8 cellular contexts compared by ENCODE assay signal in genomic region chr3:40971191-40972168, GRCh38.
DNase-seq lines count a peak whose midpoint lies in the region; ATAC-seq and TF ChIP-seq lines count a peak whose summit lies in the region.

No MANE protein-coding gene starts in this region.

- peak; percentile 95 for ATAC-seq in HG02623 (IDR thresholded peaks at IDR 0.05; ENCODE audit: unreplicated experiment)

- no peaks in the 10 kb centered on the region for H3K9me3 Mint-ChIP-seq in activated CD4-positive, alpha-beta memory T cell treated with anti-CD3 and anti-CD28 coated beads for 36 hours

- TF ChIP-seq CTCF in NB4 (IDR thresholded peaks at IDR 0.05; ENCODE audit: low read depth, low read length) (no peak), retinal pigment epithelial cell (conservative IDR thresholded peaks at IDR 0.05; ENCODE audit: low read depth, low read length) (no peak)

- no peaks in the 10 kb centered on the region for H3K36me3 Mint-ChIP-seq in activated CD4-positive, alpha-beta memory T cell treated with anti-CD3 and anti-CD28 coated beads for 36 hours

- H3K4me3 ChIP-seq in NB4 (ENCODE audit: low read depth, low read length) (no peak overlapping the region), retinal pigment epithelial cell (ENCODE audit: low read length) (no peak overlapping the region)

- H3K4me3 Mint-ChIP-seq in activated CD4-positive, alpha-beta memory T cell treated with anti-CD3 and anti-CD28 coated beads for 36 hours: no peak overlapping the region

- DNase-seq in stimulated activated CD4-positive, alpha-beta T cell treated with anti-CD3 and anti-CD28 coated beads, Interleukin-12 subunit alpha, Interleukin-12 subunit beta, amount 100 ng/mL, for 48 hours (ENCODE audit: low read depth in 2 of 3, low spot score in 1 of 3): peak; percentile 12 to 35 (median 28)
- DNase-seq in stimulated activated CD4-positive, alpha-beta T cell treated with anti-CD3 and anti-CD28 coated beads, Interleukin-4, amount 100 ng/mL, for 4 hours: no peak
- peak; percentile 87 for DNase-seq in NB4 (ENCODE audit: low read depth)
- DNase-seq in activated CD4-positive, alpha-beta memory T cell treated with anti-CD3 and anti-CD28 coated beads for 36 hours: peak; percentile 64
- peak; percentile 100 for DNase-seq in glomerular endothelial cell (ENCODE audit: extremely low read depth, low read depth, low spot score)
- DNase-seq in retinal pigment epithelial cell (ENCODE audit: low read depth): peak; percentile 29
- DNase-seq in OCI-M2 (lab: John Stamatoyannopoulos, UW; ENCODE audit: unreplicated experiment): no peak

- H3K27ac Mint-ChIP-seq in activated CD4-positive, alpha-beta memory T cell treated with anti-CD3 and anti-CD28 coated beads for 36 hours: peak overlapping the region; percentile 73

- intact Hi-C loops in activated CD4-positive, alpha-beta memory T cell treated with anti-CD3 and anti-CD28 coated beads for 36 hours (cut with micrococcal nuclease): loop anchor here (1.0 to 10.0 kb wide), 6 partner anchors 10 to 637 kb away; partner anchors contain the start of gene CTNNB1

- H3K4me1 Mint-ChIP-seq in activated CD4-positive, alpha-beta memory T cell treated with anti-CD3 and anti-CD28 coated beads for 36 hours (ENCODE audit: low read depth): peaks cover 18% of the 10 kb centered on the region

- TF ChIP-seq POLR2A in NB4 (IDR thresholded peaks at IDR 0.05; ENCODE audit: extremely low read depth, insufficient read length): no peak

- CTCF ChIA-PET in activated CD4-positive, alpha-beta memory T cell treated with anti-CD3 and anti-CD28 coated beads for 36 hours (lab: Charles Lee): interaction anchor here (0.7 to 1.4 kb wide), 4 partner anchors 10 to 62 kb away, joined by 3 to 5 read pairs (median 4); no protein-coding TSS in a partner anchor

- POLR2A ChIA-PET in activated CD4-positive, alpha-beta memory T cell treated with anti-CD3 and anti-CD28 coated beads for 36 hours (lab: Charles Lee): interaction anchor here (0.8 to 1.2 kb wide), 3 partner anchors 9 to 228 kb away, joined by 3 to 6 read pairs (median 4); partner anchors contain the start of gene CTNNB1

- peaks cover 29% of the 10 kb centered on the region for H3K27me3 Mint-ChIP-seq in activated CD4-positive, alpha-beta memory T cell treated with anti-CD3 and anti-CD28 coated beads for 36 hours

Comparison
In these comparisons a context has a peak if more than half of its experiments do, and no peak if none do; other contexts are left out.
1. DNase-seq: peak in stimulated activated CD4-positive, alpha-beta T cell treated with anti-CD3 and anti-CD28 coated beads, Interleukin-12 subunit alpha, Interleukin-12 subunit beta, amount 100 ng/mL, for 48 hours (3 of 3), NB4 (single experiment), activated CD4-positive, alpha-beta memory T cell treated with anti-CD3 and anti-CD28 coated beads for 36 hours (single experiment), glomerular endothelial cell (single experiment) and retinal pigment epithelial cell (single experiment); none in stimulated activated CD4-positive, alpha-beta T cell treated with anti-CD3 and anti-CD28 coated beads, Interleukin-4, amount 100 ng/mL, for 4 hours (0 of 2) and OCI-M2 (single experiment).